8 cellular contexts compared by ENCODE assay signal in genomic region chr9:104747565-104748358, GRCh38. TPM values are rescaled to one million over a fixed set of nuclear protein-coding genes. Genes with fewer than 3 reads are reported as not detected.
A peak's percentile ranks its signal among the peaks of the same experiment; 100 is the strongest.
DNase-seq lines count a peak whose midpoint lies in the region; ATAC-seq, FAIRE-seq and TF ChIP-seq lines count a peak whose summit lies in the region.

NIPSNAP3A (plus strand) TSS chr9:104747683; CDS start chr9:104747793, 110 bp downstream.

- peaks cover 0 to 11% of the 10 kb centered on the region in 2 donors for H3K4me1 ChIP-seq in right atrium auricular region

- peak within 1 kb of the TSS; percentile 78 for H3K27ac ChIP-seq in angular gyrus (ENCODE audit: low read depth, low read length)
- peak within 1 kb of the TSS; percentile 94 to 96 for H3K27ac ChIP-seq in right atrium auricular region

- no peak for TF ChIP-seq CTCF in right atrium auricular region (IDR thresholded peaks at IDR 0.05)

- DNase-seq in NCI-H146 (lab: John Stamatoyannopoulos, UW) (peak; percentile 73), T-helper 2 cell (peak; percentile 71 to 90 (median 80)), right atrium auricular region (ENCODE audit: low spot score) (peak; percentile 88), putamen (ENCODE audit: low spot score) (peak; percentile 85), urothelium cell line (ENCODE audit: low spot score) (peak; percentile 88)

- no peaks in the 10 kb centered on the region for H3K27me3 ChIP-seq in right atrium auricular region

- peaks cover 12% of the 10 kb centered on the region for H3K36me3 ChIP-seq in right atrium auricular region

- no peaks in the 10 kb centered on the region for H3K9me3 ChIP-seq in right atrium auricular region

- FAIRE-seq in urothelium cell line (lab: Jason Lieb, UNC), result no peak

- ATAC-seq in GM18499 (IDR thresholded peaks at IDR 0.05; ENCODE audit: insufficient read depth, unreplicated experiment) (peak; percentile 51), HG02852 (IDR thresholded peaks at IDR 0.05; ENCODE audit: unreplicated experiment) (peak; percentile 87)

- peak within 1 kb of the TSS; percentile 80 to 93 for H3K4me3 ChIP-seq in right atrium auricular region

RNA-seq across cellular contexts. Expression of gene NIPSNAP3A, which starts in this region (rescaled TPM):
- 10 to 100 TPM in 1 of 2 donors, 1 to 10 TPM in 1; 8.3 to 20.6 TPM for total RNA-seq in right atrium auricular region

Comparison
In these comparisons a context has a peak if more than half of its experiments do, and no peak if none do; other contexts are left out.
1. Peak in every context shown above with its lines: DNase-seq, ATAC-seq, H3K4me3 ChIP-seq and H3K27ac ChIP-seq.